Comparison of ENCODE assay signal across 8 cellular contexts in the genomic region with DNA sequence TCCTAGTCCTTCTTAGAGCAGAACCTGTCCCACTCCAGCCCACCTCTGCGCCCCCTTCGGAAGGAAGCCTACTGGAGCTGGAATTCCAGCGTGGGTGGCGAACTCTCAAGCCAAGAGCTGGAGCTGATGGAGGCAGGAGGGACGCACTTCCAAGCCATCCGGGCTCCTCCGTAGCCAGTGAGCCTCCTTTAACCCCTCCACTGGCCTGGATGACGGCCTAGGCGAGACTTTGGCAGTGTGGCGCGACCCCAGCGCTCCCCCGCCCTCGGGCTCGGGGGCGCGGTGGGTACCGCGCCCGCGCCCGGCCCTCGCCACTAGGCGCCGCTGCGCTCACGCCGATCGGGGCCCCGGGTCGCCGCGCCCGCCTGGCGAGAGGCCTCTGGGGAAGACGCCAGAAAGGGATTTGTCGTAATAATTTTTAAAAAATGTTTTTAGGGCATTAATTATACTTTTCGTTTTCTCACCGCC. TPM values are rescaled to one million over a fixed set of nuclear protein-coding genes. Genes with fewer than 3 reads are reported as not detected.
DNase-seq lines count a peak whose midpoint lies in the region; ATAC-seq, FAIRE-seq and TF ChIP-seq lines count a peak whose summit lies in the region.

No MANE protein-coding gene starts in this region.

- H3K4me1 ChIP-seq in lower lobe of right lung, result peaks cover 33% of the 10 kb centered on the region

- H3K4me3 Mint-ChIP-seq in effector memory CD8-positive, alpha-beta T cell, result no peak overlapping the region
- H3K4me3 Mint-ChIP-seq in activated CD8-positive, alpha-beta memory T cell treated with anti-CD3 and anti-CD28 coated beads, Interleukin-2, amount 10 ng/mL, durations not matched to agents 7 days and 5 days, result no peak overlapping the region

- TF ChIP-seq CTCF in bronchial epithelial cell (IDR thresholded peaks at IDR 0.05; ENCODE audit: insufficient read depth, low read length, severe bottlenecking) (peak; percentile 58), lower lobe of right lung (IDR thresholded peaks at IDR 0.05) (peak; percentile 65)

- peaks cover 74 to 94% of the 10 kb centered on the region in 2 donors for H3K27me3 Mint-ChIP-seq in effector memory CD8-positive, alpha-beta T cell
- H3K27me3 Mint-ChIP-seq in activated CD8-positive, alpha-beta memory T cell treated with anti-CD3 and anti-CD28 coated beads, Interleukin-2, amount 10 ng/mL, durations not matched to agents 7 days and 5 days, result peaks cover 89% of the 10 kb centered on the region

- H3K27ac ChIP-seq in lower lobe of right lung, result no peak overlapping the region

- intact Hi-C loops in lower lobe of right lung (cut with DNase I), result no loop called here

- ATAC-seq in HG03342 (IDR thresholded peaks at IDR 0.05; ENCODE audit: unreplicated experiment) (peak; percentile 36), lower lobe of right lung (peak; percentile 74 to 83), GM21390 (IDR thresholded peaks at IDR 0.05; ENCODE audit: unreplicated experiment) (no peak)
- no peak for ATAC-seq in effector memory CD8-positive, alpha-beta T cell (replicated peaks)
- no peak for ATAC-seq in activated CD8-positive, alpha-beta memory T cell treated with anti-CD3 and anti-CD28 coated beads, Interleukin-2, amount 10 ng/mL, durations not matched to agents 7 days and 5 days

- H3K36me3 Mint-ChIP-seq in effector memory CD8-positive, alpha-beta T cell (ENCODE audit: insufficient read depth), result peaks cover 3% of the 10 kb centered on the region
- H3K36me3 Mint-ChIP-seq in activated CD8-positive, alpha-beta memory T cell treated with anti-CD3 and anti-CD28 coated beads, Interleukin-2, amount 10 ng/mL, durations not matched to agents 7 days and 5 days, result no peaks in the 10 kb centered on the region

- no peaks in the 10 kb centered on the region for H3K9me3 Mint-ChIP-seq in effector memory CD8-positive, alpha-beta T cell
- no peaks in the 10 kb centered on the region for H3K9me3 Mint-ChIP-seq in activated CD8-positive, alpha-beta memory T cell treated with anti-CD3 and anti-CD28 coated beads, Interleukin-2, amount 10 ng/mL, durations not matched to agents 7 days and 5 days (ENCODE audit: low read depth)

- H3K27me3 ChIP-seq in bronchial epithelial cell (ENCODE audit: control insufficient read depth, insufficient read depth, low read length) (peaks cover 80% of the 10 kb centered on the region), lower lobe of right lung (ENCODE audit: low read depth) (peaks cover 99% of the 10 kb centered on the region)

- H3K27ac Mint-ChIP-seq in effector memory CD8-positive, alpha-beta T cell, result no peak overlapping the region
- H3K27ac Mint-ChIP-seq in activated CD8-positive, alpha-beta memory T cell treated with anti-CD3 and anti-CD28 coated beads, Interleukin-2, amount 10 ng/mL, durations not matched to agents 7 days and 5 days, result no peak overlapping the region

- no peaks in the 10 kb centered on the region for H3K9me3 ChIP-seq in lower lobe of right lung

- no peak for FAIRE-seq in bronchial epithelial cell (lab: Jason Lieb, UNC)

- DNase-seq in COLO829 (ENCODE audit: low spot score), result peak; percentile 7
- no peak for DNase-seq in bronchial epithelial cell (ENCODE audit: low read depth)
- DNase-seq in lower lobe of right lung, result no peak
- no peak for DNase-seq in activated naive CD4-positive, alpha-beta T cell treated with anti-CD3 and anti-CD28 coated beads, Interleukin-2, amount 50 U/mL, for 16 hours
- DNase-seq in effector memory CD8-positive, alpha-beta T cell, result no peak
- DNase-seq in activated CD8-positive, alpha-beta memory T cell treated with anti-CD3 and anti-CD28 coated beads, Interleukin-2, amount 10 ng/mL, durations not matched to agents 7 days and 5 days, result no peak

- H3K36me3 ChIP-seq in bronchial epithelial cell (ENCODE audit: control insufficient read depth, insufficient read depth, low read length) (no peaks in the 10 kb centered on the region), lower lobe of right lung (no peaks in the 10 kb centered on the region)

- CTCF ChIA-PET in activated CD8-positive, alpha-beta memory T cell treated with anti-CD3 and anti-CD28 coated beads, Interleukin-2, amount 10 ng/mL, durations not matched to agents 7 days and 5 days (lab: Charles Lee), result interaction anchor here (1.2 to 2.7 kb wide), 3 partner anchors 15 to 706 kb away, joined by 3 to 10 read pairs (median 3); no protein-coding TSS in a partner anchor

- peaks cover 3 to 8% of the 10 kb centered on the region in 2 donors for H3K4me1 Mint-ChIP-seq in effector memory CD8-positive, alpha-beta T cell (ENCODE audit: low read depth in 2 of 2)
- peaks cover 5% of the 10 kb centered on the region for H3K4me1 Mint-ChIP-seq in activated CD8-positive, alpha-beta memory T cell treated with anti-CD3 and anti-CD28 coated beads, Interleukin-2, amount 10 ng/mL, durations not matched to agents 7 days and 5 days

- no peak overlapping the region for H3K4me3 ChIP-seq in bronchial epithelial cell (ENCODE audit: low read depth, low read length)
- H3K4me3 ChIP-seq in lower lobe of right lung, result peak overlapping the region; percentile 25

RNA-seq across cellular contexts. Expression of gene EMX2, which starts 5.1 kb away (rescaled TPM):
- total RNA-seq in bronchial epithelial cell, result not detected in 2 replicates
- total RNA-seq in lower lobe of right lung, result not detected
- not detected for total RNA-seq in activated CD8-positive, alpha-beta memory T cell treated with anti-CD3 and anti-CD28 coated beads, Interleukin-2, amount 10 ng/mL, durations not matched to agents 7 days and 5 days

Comparison
In these comparisons a context has a peak if more than half of its experiments do, and no peak if none do; other contexts are left out.
1. ATAC-seq: peak in HG03342 (single experiment) and lower lobe of right lung (2 of 2); none in effector memory CD8-positive, alpha-beta T cell (single experiment), GM21390 (single experiment) and activated CD8-positive, alpha-beta memory T cell treated with anti-CD3 and anti-CD28 coated beads, Interleukin-2, amount 10 ng/mL, durations not matched to agents 7 days and 5 days (single experiment).